In the genomic region with DNA sequence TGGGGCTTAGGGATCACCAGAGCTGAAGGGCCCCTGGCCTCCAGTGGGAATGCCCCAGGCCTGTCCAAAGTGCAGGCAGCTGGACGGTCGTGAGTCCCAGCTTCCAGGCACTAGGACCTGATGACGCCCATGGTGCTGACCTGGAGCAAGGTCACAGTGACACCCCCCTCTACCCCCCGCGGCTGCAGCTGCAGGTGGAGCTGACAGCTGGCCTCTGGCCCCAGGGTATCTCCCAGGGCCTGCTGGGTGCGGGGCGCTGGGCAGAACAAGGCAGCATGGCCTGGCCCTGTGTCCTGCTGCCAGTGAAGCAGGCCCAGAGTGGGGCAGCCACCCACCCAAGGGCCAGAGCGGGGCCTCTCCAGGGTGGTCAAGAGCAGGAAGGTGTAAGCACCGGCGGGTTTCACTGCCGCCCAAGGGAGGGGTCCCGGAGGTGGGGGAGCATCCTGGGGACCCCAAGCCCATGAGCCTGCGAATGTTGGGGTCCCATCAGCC, we compare ENCODE assay signal across 8 cellular contexts. TPM values are rescaled to one million over a fixed set of nuclear protein-coding genes. Genes with fewer than 3 reads are reported as not detected.
DNase-seq lines count a peak whose midpoint lies in the region; ATAC-seq, FAIRE-seq and TF ChIP-seq lines count a peak whose summit lies in the region.

No MANE protein-coding gene starts in this region.

- 12 to 14% methylated on average over 12 to 13 of the region's 13 CpGs for WGBS in pancreas, 2 donors

- intact Hi-C loops in pancreas (cut with DNase I) = no loop called here

- TF ChIP-seq CTCF in GM06990 (IDR thresholded peaks at IDR 0.05; ENCODE audit: insufficient read depth, low read length, poor library complexity, severe bottlenecking) (no peak), pancreas (IDR thresholded peaks at IDR 0.05) (no peak)

- peak overlapping the region; percentile 89 to 95 (median 92) for H3K27ac ChIP-seq in pancreas

- DNase-seq in GM06990 (ENCODE audit: extremely low read depth, insufficient read length) (peak; percentile 35), RKO (ENCODE audit: low spot score) (peak; percentile 43), pancreas (peak; percentile 83 to 97 (median 93)), urothelium cell line (ENCODE audit: low spot score) (no peak), NCI-H2107 treated with DMSO at 0.1 percent for 48 hours (lab: John Stamatoyannopoulos, UW; ENCODE audit: unreplicated experiment) (no peak)

- ATAC-seq in esophagus mucosa (peak; percentile 4), pancreas (peak; percentile 62 to 65 (median 65)), GM19324 (IDR thresholded peaks at IDR 0.05; ENCODE audit: low FRiP score, unreplicated experiment) (no peak), HG02798 (IDR thresholded peaks at IDR 0.05; ENCODE audit: poor library complexity, unreplicated experiment) (no peak)

- H3K27me3 ChIP-seq in GM06990 (replicated peaks; ENCODE audit: control insufficient read depth, insufficient read depth, low read length) (no peaks in the 10 kb centered on the region), pancreas (no peaks in the 10 kb centered on the region)

- H3K36me3 ChIP-seq in GM06990 (ENCODE audit: control insufficient read depth, insufficient read depth, low read length) (peaks cover 30% of the 10 kb centered on the region), pancreas (peaks cover 0 to 4% (median 0%) of the 10 kb centered on the region in 3 donors)

- H3K4me1 ChIP-seq in pancreas = peaks cover 21 to 41% (median 38%) of the 10 kb centered on the region in 3 donors

- peak overlapping the region; percentile 80 for H3K4me3 ChIP-seq in GM06990 (replicated peaks; ENCODE audit: low read depth, low read length)
- H3K4me3 ChIP-seq in pancreas = peak overlapping the region in 3 of 4 donors; percentile 39 to 70 (median 57)

- no peak for FAIRE-seq in pancreas (lab: Jason Lieb, UNC)
- FAIRE-seq in urothelium cell line (lab: Jason Lieb, UNC) = no peak

- no peaks in the 10 kb centered on the region for H3K9me3 ChIP-seq in pancreas

RNA-seq across cellular contexts. Expression of a gene that starts 0.6 kb away (rescaled TPM):
- total RNA-seq in esophagus mucosa (36.2 TPM), pancreas (100 to 1,000 TPM; 166 to 287 (median 201) TPM)
- 1,000 to 10,000 TPM in 1 of 2 donors, 100 to 1,000 TPM in 1; 550 to 1,036 TPM for polyA plus RNA-seq in pancreas

RNA-seq across cellular contexts. Expression of a gene that starts 7.8 kb away (rescaled TPM):
- total RNA-seq in esophagus mucosa (128 TPM), pancreas (10 to 100 TPM; 43.6 to 70.5 (median 59.0) TPM)
- 100 to 1,000 TPM; 116 to 121 TPM for polyA plus RNA-seq in pancreas

RNA-seq across cellular contexts. Expression of a gene that starts 28.1 kb away (rescaled TPM):
- total RNA-seq in esophagus mucosa = 2.5 TPM
- total RNA-seq in pancreas = 10 to 100 TPM in 2 of 6 donors, 1 to 10 TPM in 4; 3.2 to 13.7 (median 8.0) TPM
- polyA plus RNA-seq in pancreas = 1 to 10 TPM; 6.4 to 9.5 TPM

RNA-seq across cellular contexts. Expression of a gene that starts 34.4 kb away (rescaled TPM):
- total RNA-seq in esophagus mucosa (15.7 TPM), pancreas (10 to 100 TPM; 13.0 to 28.5 (median 16.6) TPM)
- polyA plus RNA-seq in pancreas = 10 to 100 TPM; 26.3 to 36.5 TPM

Comparison
In these comparisons a context has a peak if more than half of its experiments do, and no peak if none do; other contexts are left out.
1. DNase-seq: peak in GM06990 (single experiment), RKO (single experiment) and pancreas (6 of 6); none in urothelium cell line (single experiment) and NCI-H2107 treated with DMSO at 0.1 percent for 48 hours (single experiment).
2. ATAC-seq: peak in esophagus mucosa (single experiment) and pancreas (4 of 4); none in GM19324 (single experiment) and HG02798 (single experiment).